1 cellular context compared by ENCODE assay signal in genomic region chr18:9913526-9914333, GRCh38.
TF ChIP-seq lines count a peak whose summit lies in the region.

A gene with protein sequence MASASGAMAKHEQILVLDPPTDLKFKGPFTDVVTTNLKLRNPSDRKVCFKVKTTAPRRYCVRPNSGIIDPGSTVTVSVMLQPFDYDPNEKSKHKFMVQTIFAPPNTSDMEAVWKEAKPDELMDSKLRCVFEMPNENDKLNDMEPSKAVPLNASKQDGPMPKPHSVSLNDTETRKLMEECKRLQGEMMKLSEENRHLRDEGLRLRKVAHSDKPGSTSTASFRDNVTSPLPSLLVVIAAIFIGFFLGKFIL (plus strand): TSS chr18:9914016. CDS start chr18:9914257, 241 bp downstream.

TF ChIP-seq in HepG2, 621 proteins besides CTCF, POLR2A, EP300 and RAD21 (continued from another document and continues in another):
- peak; percentile 75 for TF ChIP-seq ZNF687 (CRISPR knock-in tag; IDR thresholded peaks at IDR 0.05)
- no peak for TF ChIP-seq IRF1 (CRISPR knock-in tag; IDR thresholded peaks at IDR 0.05; ENCODE audit: low read depth)
- TF ChIP-seq ZNF296 (CRISPR knock-in tag; conservative IDR thresholded peaks at IDR 0.05), result no peak
- 0 out of 2 replicates have a peak, but pooled peaks have one; percentile 16 for TF ChIP-seq LBX2 (CRISPR knock-in tag; IDR thresholded peaks at IDR 0.05; ENCODE audit: borderline replicate concordance)
- TF ChIP-seq ZNF749 (CRISPR knock-in tag; IDR thresholded peaks at IDR 0.05; ENCODE audit: borderline replicate concordance), result no peak
- TF ChIP-seq MAX (IDR thresholded peaks at IDR 0.05), result peak; percentile 84
- TF ChIP-seq ZNF10 (CRISPR knock-in tag; IDR thresholded peaks at IDR 0.05; ENCODE audit: borderline replicate concordance, low read depth), result no peak
- TF ChIP-seq TP53 (CRISPR knock-in tag; conservative IDR thresholded peaks at IDR 0.05), result no peak; the same call in 1 of the 2 replicates
- TF ChIP-seq SP4 (CRISPR knock-in tag; IDR thresholded peaks at IDR 0.05), result peak; percentile 75
- no peak for TF ChIP-seq IKZF1 (IDR thresholded peaks at IDR 0.05)
- no peak; the same call in 1 of the 2 replicates for TF ChIP-seq ESRRA (CRISPR knock-in tag; IDR thresholded peaks at IDR 0.05; ENCODE audit: low read depth)
- TF ChIP-seq SSRP1 (CRISPR knock-in tag; IDR thresholded peaks at IDR 0.05), result no peak
- TF ChIP-seq NAIF1 (CRISPR knock-in tag; IDR thresholded peaks at IDR 0.05; ENCODE audit: borderline replicate concordance), result no peak
- no peak for TF ChIP-seq ZNF432 (CRISPR knock-in tag; IDR thresholded peaks at IDR 0.05; ENCODE audit: borderline replicate concordance)
- peak; percentile 70; the same call in 1 of the 2 replicates for TF ChIP-seq ZNF546 (CRISPR knock-in tag; conservative IDR thresholded peaks at IDR 0.05)
- no peak for TF ChIP-seq PREB (CRISPR knock-in tag; IDR thresholded peaks at IDR 0.05)
- TF ChIP-seq ZNF740 (CRISPR knock-in tag; IDR thresholded peaks at IDR 0.05), result 0 out of 2 replicates have a peak, but pooled peaks have one; percentile 6
- TF ChIP-seq, protein P1, sequence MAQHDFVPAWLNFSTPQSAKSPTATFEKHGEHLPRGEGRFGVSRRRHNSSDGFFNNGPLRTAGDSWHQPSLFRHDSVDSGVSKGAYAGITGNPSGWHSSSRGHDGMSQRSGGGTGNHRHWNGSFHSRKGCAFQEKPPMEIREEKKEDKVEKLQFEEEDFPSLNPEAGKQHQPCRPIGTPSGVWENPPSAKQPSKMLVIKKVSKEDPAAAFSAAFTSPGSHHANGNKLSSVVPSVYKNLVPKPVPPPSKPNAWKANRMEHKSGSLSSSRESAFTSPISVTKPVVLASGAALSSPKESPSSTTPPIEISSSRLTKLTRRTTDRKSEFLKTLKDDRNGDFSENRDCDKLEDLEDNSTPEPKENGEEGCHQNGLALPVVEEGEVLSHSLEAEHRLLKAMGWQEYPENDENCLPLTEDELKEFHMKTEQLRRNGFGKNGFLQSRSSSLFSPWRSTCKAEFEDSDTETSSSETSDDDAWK (CRISPR knock-in tag; IDR thresholded peaks at IDR 0.05), result no peak
- TF ChIP-seq, protein P2, sequence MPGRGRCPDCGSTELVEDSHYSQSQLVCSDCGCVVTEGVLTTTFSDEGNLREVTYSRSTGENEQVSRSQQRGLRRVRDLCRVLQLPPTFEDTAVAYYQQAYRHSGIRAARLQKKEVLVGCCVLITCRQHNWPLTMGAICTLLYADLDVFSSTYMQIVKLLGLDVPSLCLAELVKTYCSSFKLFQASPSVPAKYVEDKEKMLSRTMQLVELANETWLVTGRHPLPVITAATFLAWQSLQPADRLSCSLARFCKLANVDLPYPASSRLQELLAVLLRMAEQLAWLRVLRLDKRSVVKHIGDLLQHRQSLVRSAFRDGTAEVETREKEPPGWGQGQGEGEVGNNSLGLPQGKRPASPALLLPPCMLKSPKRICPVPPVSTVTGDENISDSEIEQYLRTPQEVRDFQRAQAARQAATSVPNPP (CRISPR knock-in tag; IDR thresholded peaks at IDR 0.05), result no peak
- TF ChIP-seq MIXL1 (CRISPR knock-in tag; IDR thresholded peaks at IDR 0.05), result no peak; the same call in 1 of the 2 replicates
- 0 out of 2 replicates have a peak, but pooled peaks have one; percentile 59 for TF ChIP-seq KMT2A (CRISPR knock-in tag; IDR thresholded peaks at IDR 0.05)
- TF ChIP-seq, protein P3, sequence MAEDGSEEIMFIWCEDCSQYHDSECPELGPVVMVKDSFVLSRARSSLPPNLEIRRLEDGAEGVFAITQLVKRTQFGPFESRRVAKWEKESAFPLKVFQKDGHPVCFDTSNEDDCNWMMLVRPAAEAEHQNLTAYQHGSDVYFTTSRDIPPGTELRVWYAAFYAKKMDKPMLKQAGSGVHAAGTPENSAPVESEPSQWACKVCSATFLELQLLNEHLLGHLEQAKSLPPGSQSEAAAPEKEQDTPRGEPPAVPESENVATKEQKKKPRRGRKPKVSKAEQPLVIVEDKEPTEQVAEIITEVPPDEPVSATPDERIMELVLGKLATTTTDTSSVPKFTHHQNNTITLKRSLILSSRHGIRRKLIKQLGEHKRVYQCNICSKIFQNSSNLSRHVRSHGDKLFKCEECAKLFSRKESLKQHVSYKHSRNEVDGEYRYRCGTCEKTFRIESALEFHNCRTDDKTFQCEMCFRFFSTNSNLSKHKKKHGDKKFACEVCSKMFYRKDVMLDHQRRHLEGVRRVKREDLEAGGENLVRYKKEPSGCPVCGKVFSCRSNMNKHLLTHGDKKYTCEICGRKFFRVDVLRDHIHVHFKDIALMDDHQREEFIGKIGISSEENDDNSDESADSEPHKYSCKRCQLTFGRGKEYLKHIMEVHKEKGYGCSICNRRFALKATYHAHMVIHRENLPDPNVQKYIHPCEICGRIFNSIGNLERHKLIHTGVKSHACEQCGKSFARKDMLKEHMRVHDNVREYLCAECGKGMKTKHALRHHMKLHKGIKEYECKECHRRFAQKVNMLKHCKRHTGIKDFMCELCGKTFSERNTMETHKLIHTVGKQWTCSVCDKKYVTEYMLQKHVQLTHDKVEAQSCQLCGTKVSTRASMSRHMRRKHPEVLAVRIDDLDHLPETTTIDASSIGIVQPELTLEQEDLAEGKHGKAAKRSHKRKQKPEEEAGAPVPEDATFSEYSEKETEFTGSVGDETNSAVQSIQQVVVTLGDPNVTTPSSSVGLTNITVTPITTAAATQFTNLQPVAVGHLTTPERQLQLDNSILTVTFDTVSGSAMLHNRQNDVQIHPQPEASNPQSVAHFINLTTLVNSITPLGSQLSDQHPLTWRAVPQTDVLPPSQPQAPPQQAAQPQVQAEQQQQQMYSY (CRISPR knock-in tag; IDR thresholded peaks at IDR 0.05), result no peak
- no peak for TF ChIP-seq PCBP2 (optimal IDR thresholded peaks at IDR 0.05; ENCODE audit: low read depth, low read length, poor library complexity, severe bottlenecking)
- no peak for TF ChIP-seq ZNF136 (CRISPR knock-in tag; IDR thresholded peaks at IDR 0.05; ENCODE audit: low read depth)
- TF ChIP-seq CHD2 (IDR thresholded peaks at IDR 0.05; ENCODE audit: low read depth, low read length), result no peak
- no peak for TF ChIP-seq ZNF101 (CRISPR knock-in tag; IDR thresholded peaks at IDR 0.05; ENCODE audit: borderline replicate concordance, low read depth)
- TF ChIP-seq ZNF510 (CRISPR knock-in tag; IDR thresholded peaks at IDR 0.05; ENCODE audit: low read depth), result no peak
- peak; percentile 52; the same call in 1 of the 2 replicates for TF ChIP-seq ZBTB38 (CRISPR knock-in tag; IDR thresholded peaks at IDR 0.05)
- no peak; the same call in 1 of the 2 replicates for TF ChIP-seq NR2F2 (IDR thresholded peaks at IDR 0.05; ENCODE audit: borderline replicate concordance, low read depth)
- TF ChIP-seq ZNF790 (CRISPR knock-in tag; IDR thresholded peaks at IDR 0.05; ENCODE audit: borderline replicate concordance), result no peak
- no peak; the same call in 1 of the 2 replicates for TF ChIP-seq CENPBD1 (CRISPR knock-in tag; IDR thresholded peaks at IDR 0.05; ENCODE audit: borderline replicate concordance, low read depth)
- TF ChIP-seq, protein P4, sequence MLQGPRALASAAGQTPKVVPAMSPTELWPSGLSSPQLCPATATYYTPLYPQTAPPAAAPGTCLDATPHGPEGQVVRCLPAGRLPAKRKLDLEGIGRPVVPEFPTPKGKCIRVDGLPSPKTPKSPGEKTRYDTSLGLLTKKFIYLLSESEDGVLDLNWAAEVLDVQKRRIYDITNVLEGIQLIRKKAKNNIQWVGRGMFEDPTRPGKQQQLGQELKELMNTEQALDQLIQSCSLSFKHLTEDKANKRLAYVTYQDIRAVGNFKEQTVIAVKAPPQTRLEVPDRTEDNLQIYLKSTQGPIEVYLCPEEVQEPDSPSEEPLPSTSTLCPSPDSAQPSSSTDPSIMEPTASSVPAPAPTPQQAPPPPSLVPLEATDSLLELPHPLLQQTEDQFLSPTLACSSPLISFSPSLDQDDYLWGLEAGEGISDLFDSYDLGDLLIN (CRISPR knock-in tag; IDR thresholded peaks at IDR 0.05; ENCODE audit: borderline replicate concordance), result peak; percentile 87; the same call in 1 of the 2 replicates
- TF ChIP-seq PRPF4 (IDR thresholded peaks at IDR 0.05; ENCODE audit: low read depth, low read length, poor library complexity, severe bottlenecking), result no peak
- no peak for TF ChIP-seq HOMEZ (CRISPR knock-in tag; IDR thresholded peaks at IDR 0.05; ENCODE audit: low read depth)
- peak; percentile 83; the same call in 1 of the 2 replicates for TF ChIP-seq SRY (CRISPR knock-in tag; IDR thresholded peaks at IDR 0.05)
- TF ChIP-seq PAWR (CRISPR knock-in tag; IDR thresholded peaks at IDR 0.05; ENCODE audit: borderline replicate concordance), result no peak
- TF ChIP-seq MAFK (conservative IDR thresholded peaks at IDR 0.05 in 1 of 2, IDR thresholded peaks at IDR 0.05 in 1 of 2; ENCODE audit: low read length in 2 of 2), result no peak
- TF ChIP-seq NPAS2 (CRISPR knock-in tag; IDR thresholded peaks at IDR 0.05; ENCODE audit: borderline replicate concordance), result no peak
- no peak for TF ChIP-seq NCOR1 (IDR thresholded peaks at IDR 0.05; ENCODE audit: borderline replicate concordance, low read length)
- no peak; the same call in 1 of the 2 replicates for TF ChIP-seq ZNF556 (CRISPR knock-in tag; IDR thresholded peaks at IDR 0.05; ENCODE audit: borderline replicate concordance)
- TF ChIP-seq RBAK (CRISPR knock-in tag; IDR thresholded peaks at IDR 0.05), result no peak
- TF ChIP-seq, protein P5, sequence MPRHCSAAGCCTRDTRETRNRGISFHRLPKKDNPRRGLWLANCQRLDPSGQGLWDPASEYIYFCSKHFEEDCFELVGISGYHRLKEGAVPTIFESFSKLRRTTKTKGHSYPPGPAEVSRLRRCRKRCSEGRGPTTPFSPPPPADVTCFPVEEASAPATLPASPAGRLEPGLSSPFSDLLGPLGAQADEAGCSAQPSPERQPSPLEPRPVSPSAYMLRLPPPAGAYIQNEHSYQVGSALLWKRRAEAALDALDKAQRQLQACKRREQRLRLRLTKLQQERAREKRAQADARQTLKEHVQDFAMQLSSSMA (CRISPR knock-in tag; IDR thresholded peaks at IDR 0.05), result no peak
- 0 out of 2 replicates have a peak, but pooled peaks have one; percentile 27 for TF ChIP-seq ZNF773 (CRISPR knock-in tag; IDR thresholded peaks at IDR 0.05; ENCODE audit: borderline replicate concordance)
